8 cellular contexts compared by ENCODE assay signal in the genomic region with DNA sequence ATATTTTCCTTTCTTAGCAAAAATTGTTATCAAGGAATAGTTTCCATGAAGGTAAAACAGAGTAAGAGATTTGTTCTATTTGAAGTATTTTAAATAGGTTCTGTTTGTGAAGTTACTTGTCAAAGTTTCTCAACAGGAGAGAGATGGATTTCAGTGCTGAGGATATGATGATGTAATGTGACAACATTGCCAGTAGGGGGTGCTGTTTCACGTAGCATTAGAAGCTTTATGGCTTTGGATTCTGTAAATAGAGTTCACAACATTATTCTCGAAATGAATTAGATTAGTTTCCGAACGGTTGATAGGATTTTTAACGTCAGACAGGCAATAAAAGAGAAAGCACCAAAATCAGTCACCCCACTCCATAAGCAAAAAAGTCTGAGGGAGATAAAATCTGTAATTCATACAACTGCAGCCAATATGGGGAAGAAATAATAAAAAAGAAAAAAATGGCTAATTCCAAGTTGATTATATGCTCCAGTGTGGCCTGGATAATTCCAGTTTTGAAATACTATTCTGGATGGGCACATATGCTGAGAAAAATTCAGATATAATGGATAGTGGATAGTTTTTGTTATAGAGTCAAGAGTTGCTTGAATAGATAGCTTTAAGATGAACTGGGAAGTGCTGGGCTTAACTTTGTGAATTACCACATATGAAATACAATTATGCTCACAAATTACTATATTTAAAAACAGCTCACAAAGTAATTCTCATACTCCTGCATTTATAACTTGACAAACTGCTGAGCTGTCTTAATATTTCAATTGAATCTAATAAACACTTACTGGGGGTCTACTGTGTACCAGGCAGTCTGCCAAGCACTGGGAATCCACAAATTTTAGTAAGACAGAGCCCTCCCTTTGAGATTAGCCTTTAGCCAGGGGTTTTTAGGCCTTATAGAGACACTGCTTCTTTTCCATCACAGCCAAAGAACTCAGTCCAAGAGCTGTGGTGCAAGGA.
A peak's percentile ranks its signal among the peaks of the same experiment; 100 is the strongest.
DNase-seq lines count a peak whose midpoint lies in the region; ATAC-seq and TF ChIP-seq lines count a peak whose summit lies in the region.

No MANE protein-coding gene starts in this region.

- 1% methylated on average over 5 of the region's 5 CpGs for WGBS in prostate gland

- CTCF ChIA-PET in CD4-positive, alpha-beta memory T cell (lab: Charles Lee; ENCODE audit: partially characterized antibody) = interaction anchor here (0.7 to 8.9 kb wide), 31 partner anchors 9 to 1326 kb away, joined by 3 to 96 read pairs (median 4); no protein-coding TSS in a partner anchor
- CTCF ChIA-PET in activated CD4-positive, alpha-beta T cell treated with anti-CD3 and anti-CD28 coated beads, Interleukin-2, amount 10 ng/mL, durations not matched to agents 7 days and 5 days (lab: Charles Lee) = interaction anchor here (0.6 to 4.3 kb wide), 9 partner anchors 10 to 153 kb away, joined by 3 to 18 read pairs (median 4); no protein-coding TSS in a partner anchor

- peak in 4 of 5 donors; percentile 37 to 52 (median 49) for DNase-seq in CD4-positive, alpha-beta memory T cell
- DNase-seq in NCI-H2171 (lab: John Stamatoyannopoulos, UW) (peak; percentile 0), foreskin fibroblast (peak; percentile 42 to 78), prostate gland (ENCODE audit: low spot score) (peak; percentile 43)
- DNase-seq in activated CD4-positive, alpha-beta T cell treated with anti-CD3 and anti-CD28 coated beads, Interleukin-2, amount 10 ng/mL, durations not matched to agents 7 days and 5 days = peak; percentile 63
- no peak for DNase-seq in activated effector memory CD4-positive, alpha-beta T cell treated with anti-CD3 and anti-CD28 coated beads, Interleukin-2, amount 50 U/mL, for 16 hours

- no peaks in the 10 kb centered on the region for H3K36me3 ChIP-seq in CD4-positive, alpha-beta memory T cell (ENCODE audit: insufficient read depth, low read length)
- H3K36me3 ChIP-seq in prostate gland = no peaks in the 10 kb centered on the region

- no peaks in the 10 kb centered on the region for H3K4me1 ChIP-seq in CD4-positive, alpha-beta memory T cell (ENCODE audit: insufficient read depth, low read length)
- no peaks in the 10 kb centered on the region for H3K4me1 ChIP-seq in prostate gland (replicated peaks)

- H3K4me3 Mint-ChIP-seq in CD4-positive, alpha-beta memory T cell = peak overlapping the region in 1 of 8 donors; percentile 57
- H3K4me3 Mint-ChIP-seq in activated CD4-positive, alpha-beta T cell treated with anti-CD3 and anti-CD28 coated beads, Interleukin-2, amount 10 ng/mL, durations not matched to agents 7 days and 5 days = no peak overlapping the region

- peaks cover 0 to 3% (median 2%) of the 10 kb centered on the region in 4 donors for H3K4me1 Mint-ChIP-seq in CD4-positive, alpha-beta memory T cell
- peaks cover 1% of the 10 kb centered on the region for H3K4me1 Mint-ChIP-seq in activated CD4-positive, alpha-beta T cell treated with anti-CD3 and anti-CD28 coated beads, Interleukin-2, amount 10 ng/mL, durations not matched to agents 7 days and 5 days

- no peaks in the 10 kb centered on the region for H3K9me3 Mint-ChIP-seq in CD4-positive, alpha-beta memory T cell
- H3K9me3 Mint-ChIP-seq in activated CD4-positive, alpha-beta T cell treated with anti-CD3 and anti-CD28 coated beads, Interleukin-2, amount 10 ng/mL, durations not matched to agents 7 days and 5 days = no peaks in the 10 kb centered on the region

- H3K36me3 Mint-ChIP-seq in CD4-positive, alpha-beta memory T cell = no peaks in the 10 kb centered on the region
- H3K36me3 Mint-ChIP-seq in activated CD4-positive, alpha-beta T cell treated with anti-CD3 and anti-CD28 coated beads, Interleukin-2, amount 10 ng/mL, durations not matched to agents 7 days and 5 days (ENCODE audit: low read depth) = no peaks in the 10 kb centered on the region

- POLR2A ChIA-PET in CD4-positive, alpha-beta memory T cell (lab: Charles Lee; ENCODE audit: partially characterized antibody) = interaction anchor here (0.6 kb wide), 3 partner anchors 141 to 1183 kb away, joined by 3 to 4 read pairs (median 3); no protein-coding TSS in a partner anchor
- POLR2A ChIA-PET in activated CD4-positive, alpha-beta T cell treated with anti-CD3 and anti-CD28 coated beads, Interleukin-2, amount 10 ng/mL, durations not matched to agents 7 days and 5 days (lab: Charles Lee) = no interaction called here

- H3K4me3 ChIP-seq in CD4-positive, alpha-beta memory T cell (ENCODE audit: low read length in 2 of 2) = no peak overlapping the region
- H3K4me3 ChIP-seq in foreskin fibroblast (ENCODE audit: low read depth in 1 of 2, low read length in 2 of 2) (no peak overlapping the region), prostate gland (no peak overlapping the region)

- intact Hi-C loops in CD4-positive, alpha-beta memory T cell (cut with micrococcal nuclease) = no loop called here
- intact Hi-C loops in prostate gland (cut with DNase I) = loop anchor here (10.0 kb wide), 1 partner anchor 860 kb away; no protein-coding TSS in a partner anchor

- H3K9me3 ChIP-seq in CD4-positive, alpha-beta memory T cell (ENCODE audit: control insufficient read depth in 1 of 2, low read length in 2 of 2) = no peaks in the 10 kb centered on the region
- H3K9me3 ChIP-seq in prostate gland = no peaks in the 10 kb centered on the region

- H3K27me3 Mint-ChIP-seq in CD4-positive, alpha-beta memory T cell = peaks cover 6% of the 10 kb centered on the region in 2 donors
- peaks cover 9% of the 10 kb centered on the region for H3K27me3 Mint-ChIP-seq in activated CD4-positive, alpha-beta T cell treated with anti-CD3 and anti-CD28 coated beads, Interleukin-2, amount 10 ng/mL, durations not matched to agents 7 days and 5 days

- H3K27ac Mint-ChIP-seq in CD4-positive, alpha-beta memory T cell = no peak overlapping the region
- H3K27ac Mint-ChIP-seq in activated CD4-positive, alpha-beta T cell treated with anti-CD3 and anti-CD28 coated beads, Interleukin-2, amount 10 ng/mL, durations not matched to agents 7 days and 5 days = no peak overlapping the region

- TF ChIP-seq CTCF in foreskin fibroblast (IDR thresholded peaks at IDR 0.05; ENCODE audit: low read depth, low read length) (peak; percentile 69), prostate gland (IDR thresholded peaks at IDR 0.05) (peak; percentile 77 to 92 (median 84))

- peak; percentile 73 for ATAC-seq in GM18502 (IDR thresholded peaks at IDR 0.05; ENCODE audit: poor library complexity, unreplicated experiment)
- ATAC-seq in HG03103 (IDR thresholded peaks at IDR 0.05; ENCODE audit: low read depth, unreplicated experiment) = peak; percentile 73

- no peak for TF ChIP-seq POLR2A in prostate gland (IDR thresholded peaks at IDR 0.05)

- H3K27ac ChIP-seq in CD4-positive, alpha-beta memory T cell (ENCODE audit: low read depth, low read length) = no peak overlapping the region
- H3K27ac ChIP-seq in prostate gland = no peak overlapping the region

- no peaks in the 10 kb centered on the region for H3K27me3 ChIP-seq in CD4-positive, alpha-beta memory T cell (ENCODE audit: insufficient read depth, low read length)
- peaks cover 1% of the 10 kb centered on the region for H3K27me3 ChIP-seq in prostate gland (replicated peaks; ENCODE audit: insufficient read depth)
